ENCODE assay signal across 25 cellular contexts in the genomic region with DNA sequence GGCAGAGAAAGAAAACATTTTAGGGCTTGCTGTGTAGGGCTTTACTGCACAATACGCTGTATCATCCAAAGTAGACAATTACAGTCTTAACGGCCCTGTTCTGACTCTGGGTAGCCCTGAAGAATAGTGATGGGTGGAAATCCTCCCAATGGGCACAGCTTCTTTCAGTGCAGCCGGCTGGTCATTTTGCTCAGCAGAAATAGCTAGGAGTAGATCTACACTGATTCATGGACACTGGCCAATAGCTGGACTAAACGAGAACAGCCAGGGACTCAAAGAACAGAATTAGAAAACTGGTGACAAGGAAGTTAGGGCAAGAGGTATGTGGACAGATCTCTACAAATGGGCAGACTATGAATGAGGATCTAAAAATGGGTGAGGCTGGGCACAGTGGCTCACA.
A peak's percentile ranks its signal among the peaks of the same experiment; 100 is the strongest.
DNase-seq lines count a peak whose midpoint lies in the region; ATAC-seq, FAIRE-seq and TF ChIP-seq lines count a peak whose summit lies in the region.
"Had no signal": no experiment of that assay in that cellular context is flagged by ENCODE, and none has a peak within 500 bp of the region (broad histone marks: within the 10 kb centered on the region; RNA-seq: fewer than 3 reads in every experiment).

No MANE protein-coding gene starts in this region.

- no peak for FAIRE-seq in GM19239 (lab: Jason Lieb, UNC)
- FAIRE-seq: GM12892 had no signal

- H3K36me3 Mint-ChIP-seq in activated naive CD4-positive, alpha-beta T cell treated with anti-CD3 and anti-CD28 coated beads, Interleukin-2, amount 50 U/mL, for 72 hours = peaks cover 38 to 58% of the 10 kb centered on the region in 2 donors
- peaks cover 59% of the 10 kb centered on the region for H3K36me3 Mint-ChIP-seq in activated naive CD4-positive, alpha-beta T cell treated with anti-CD3 and anti-CD28 coated beads, Interleukin-2, amount 10 ng/mL, durations not matched to agents 7 days and 5 days
- H3K36me3 Mint-ChIP-seq in central memory CD8-positive, alpha-beta T cell (ENCODE audit: insufficient read depth) = peaks cover 35% of the 10 kb centered on the region

- no peak for TF ChIP-seq RAD21 in SK-N-SH (IDR thresholded peaks at IDR 0.05; ENCODE audit: low read length)

- no peak; the same call in 2 of the 3 replicates for ATAC-seq in SK-N-SH treated with all-trans-retinoic acid at 6 μM for 48 hours
- ATAC-seq in activated naive CD4-positive, alpha-beta T cell treated with anti-CD3 and anti-CD28 coated beads, Interleukin-2, amount 50 U/mL, for 72 hours = no peak
- no peak for ATAC-seq in central memory CD8-positive, alpha-beta T cell (replicated peaks; ENCODE audit: extremely low read depth, poor library complexity, severe bottlenecking)
- no peak for ATAC-seq in aorta (ENCODE audit: low FRiP score)

- intact Hi-C loops in aorta (cut with DNase I) = no loop called here

- H3K9me3 ChIP-seq in SK-N-SH = no peaks in the 10 kb centered on the region
- H3K9me3 ChIP-seq in osteoblast (ENCODE audit: low read depth, low read length) = no peaks in the 10 kb centered on the region
- no peaks in the 10 kb centered on the region for H3K9me3 ChIP-seq in aorta (ENCODE audit: control insufficient read depth, low read length)

- H3K36me3 ChIP-seq in SK-N-SH (replicated peaks in 1 of 2; ENCODE audit: control insufficient read depth in 1 of 2, insufficient read depth in 2 of 2, low read length in 1 of 2) (peaks cover 49 to 64% of the 10 kb centered on the region in 2 experiments), osteoblast (ENCODE audit: insufficient read depth, low read length) (peaks cover 70% of the 10 kb centered on the region), aorta (ENCODE audit: control insufficient read depth in 1 of 2, insufficient read depth in 2 of 2, low read length in 1 of 2) (peaks cover 3 to 24% of the 10 kb centered on the region in 2 donors)

- H3K79me2 ChIP-seq in SK-N-SH (ENCODE audit: insufficient read depth) (no peaks in the 10 kb centered on the region), osteoblast (ENCODE audit: insufficient read depth, low read length) (peaks cover 21% of the 10 kb centered on the region)

- 65% methylated on average over 4 of the region's 4 CpGs for WGBS in SK-N-SH (ENCODE audit: low lambda C conversion rate)
- WGBS in aorta, 2 donors = 61 to 63% methylated on average over 4 of the region's 4 CpGs

- DNase-seq in SK-N-SH = peak; percentile 41
- DNase-seq in activated naive CD4-positive, alpha-beta T cell treated with anti-CD3 and anti-CD28 coated beads, Interleukin-2, amount 50 U/mL, for 72 hours (ENCODE audit: low spot score in 2 of 2) = no peak
- no peak for DNase-seq in activated naive CD4-positive, alpha-beta T cell treated with anti-CD3 and anti-CD28 coated beads, Interleukin-2, amount 10 ng/mL, durations not matched to agents 7 days and 5 days
- DNase-seq in central memory CD8-positive, alpha-beta T cell (ENCODE audit: low spot score in 2 of 2) = no peak
- DNase-seq in osteoblast (ENCODE audit: insufficient read length, low spot score, missing footprints) = peak; percentile 69
- DNase-seq in aorta = no peak
- no peak for DNase-seq in GM19239 (ENCODE audit: insufficient read length, low spot score)
- DNase-seq: Calu3, DMS79 treated with DMSO at 0.1 percent for 48 hours, Karpas-422, NCI-H1092 treated with DMSO at 0.1 percent for 48 hours, NCI-H1436, NCI-H187, NCI-H2081 treated with DMSO at 0.1 percent for 48 hours, NCI-H2171, NCI-H226, NCI-H510A, NCI-H69, RPMI8226, SHP77 had no signal

- TF ChIP-seq CTCF in SK-N-SH (IDR thresholded peaks at IDR 0.05) = no peak
- no peak for TF ChIP-seq CTCF in osteoblast (IDR thresholded peaks at IDR 0.05; ENCODE audit: extremely low read depth, low read depth, low read length)

- no peaks in the 10 kb centered on the region for H3K27me3 ChIP-seq in SK-N-SH (ENCODE audit: insufficient read depth)
- no peaks in the 10 kb centered on the region for H3K27me3 ChIP-seq in osteoblast (ENCODE audit: insufficient read depth, low read length)
- no peaks in the 10 kb centered on the region for H3K27me3 ChIP-seq in aorta (ENCODE audit: control insufficient read depth in 1 of 2, insufficient read depth in 2 of 2, low read length in 1 of 2)

- no peaks in the 10 kb centered on the region for H3K27me3 Mint-ChIP-seq in activated naive CD4-positive, alpha-beta T cell treated with anti-CD3 and anti-CD28 coated beads, Interleukin-2, amount 10 ng/mL, durations not matched to agents 7 days and 5 days
- H3K27me3 Mint-ChIP-seq in central memory CD8-positive, alpha-beta T cell = no peaks in the 10 kb centered on the region
- H3K27me3 Mint-ChIP-seq: B cell had no signal

- H3K4me1 Mint-ChIP-seq in activated naive CD4-positive, alpha-beta T cell treated with anti-CD3 and anti-CD28 coated beads, Interleukin-2, amount 10 ng/mL, durations not matched to agents 7 days and 5 days = no peaks in the 10 kb centered on the region
- H3K4me1 Mint-ChIP-seq in central memory CD8-positive, alpha-beta T cell = no peaks in the 10 kb centered on the region
- H3K4me1 Mint-ChIP-seq: B cell had no signal

- peaks cover 5 to 8% of the 10 kb centered on the region in 2 donors for H3K9me3 Mint-ChIP-seq in activated naive CD4-positive, alpha-beta T cell treated with anti-CD3 and anti-CD28 coated beads, Interleukin-2, amount 50 U/mL, for 72 hours
- H3K9me3 Mint-ChIP-seq in activated naive CD4-positive, alpha-beta T cell treated with anti-CD3 and anti-CD28 coated beads, Interleukin-2, amount 10 ng/mL, durations not matched to agents 7 days and 5 days = peaks cover 2% of the 10 kb centered on the region
- H3K9me3 Mint-ChIP-seq in central memory CD8-positive, alpha-beta T cell = no peaks in the 10 kb centered on the region

- no peak overlapping the region for H3K4me3 ChIP-seq in SK-N-SH (ENCODE audit: low read depth in 2 of 2, low read length in 1 of 2)
- H3K4me3 ChIP-seq in osteoblast (ENCODE audit: insufficient read depth, low read length) = no peak overlapping the region
- no peak overlapping the region for H3K4me3 ChIP-seq in aorta (ENCODE audit: low read length in 2 of 2)

- POLR2A ChIA-PET in SK-N-SH (lab: Yijun Ruan, JAX) = no interaction called here

- H3K27ac Mint-ChIP-seq in activated naive CD4-positive, alpha-beta T cell treated with anti-CD3 and anti-CD28 coated beads, Interleukin-2, amount 50 U/mL, for 72 hours = peak overlapping the region; percentile 48 to 58
- no peak overlapping the region for H3K27ac Mint-ChIP-seq in activated naive CD4-positive, alpha-beta T cell treated with anti-CD3 and anti-CD28 coated beads, Interleukin-2, amount 10 ng/mL, durations not matched to agents 7 days and 5 days
- peak overlapping the region; percentile 23 for H3K27ac Mint-ChIP-seq in central memory CD8-positive, alpha-beta T cell (ENCODE audit: low read depth)
- H3K27ac Mint-ChIP-seq: B cell had no signal

- no peak overlapping the region for H3K4me3 Mint-ChIP-seq in activated naive CD4-positive, alpha-beta T cell treated with anti-CD3 and anti-CD28 coated beads, Interleukin-2, amount 10 ng/mL, durations not matched to agents 7 days and 5 days
- H3K4me3 Mint-ChIP-seq in central memory CD8-positive, alpha-beta T cell = no peak overlapping the region
- H3K4me3 Mint-ChIP-seq: B cell had no signal

- H3K9ac ChIP-seq in SK-N-SH = no peak overlapping the region

- H3K9me2 ChIP-seq in SK-N-SH = no peaks in the 10 kb centered on the region

- H3K4me2 ChIP-seq in SK-N-SH (no peak overlapping the region), osteoblast (ENCODE audit: insufficient read depth, low read length) (no peak overlapping the region)

- H2AFZ ChIP-seq in SK-N-SH (ENCODE audit: low read depth) = no peak overlapping the region
- H2AFZ ChIP-seq in osteoblast (ENCODE audit: low read length) = no peak overlapping the region

- TF ChIP-seq EP300 in SK-N-SH (IDR thresholded peaks at IDR 0.05; ENCODE audit: borderline replicate concordance in 1 of 2, low read depth in 1 of 2, low read length in 1 of 2) = no peak

- peaks cover 5% of the 10 kb centered on the region for H3F3A ChIP-seq in SK-N-SH (replicated peaks; ENCODE audit: insufficient read depth)

- H4K20me1 ChIP-seq in SK-N-SH (ENCODE audit: insufficient read depth) = no peaks in the 10 kb centered on the region
- no peaks in the 10 kb centered on the region for H4K20me1 ChIP-seq in osteoblast (ENCODE audit: insufficient read depth, low read length)

- H3K4me1 ChIP-seq in SK-N-SH (ENCODE audit: control insufficient read depth in 1 of 2, insufficient read depth in 2 of 2, low read depth in 1 of 2, low read length in 1 of 2) = peaks cover 0 to 24% of the 10 kb centered on the region in 2 experiments; a peak in 2 of 4 replicates
- no peaks in the 10 kb centered on the region for H3K4me1 ChIP-seq in osteoblast (ENCODE audit: insufficient read depth, low read length)
- H3K4me1 ChIP-seq in aorta (ENCODE audit: control insufficient read depth in 1 of 2, insufficient read depth in 2 of 2, low read length in 2 of 2) = no peaks in the 10 kb centered on the region

- H3K27ac ChIP-seq in SK-N-SH (ENCODE audit: low read depth in 2 of 2, low read length in 1 of 2) (peak overlapping the region in 1 of 2 experiments; percentile 95; a peak in 2 of 4 replicates), osteoblast (ENCODE audit: low read depth, low read length) (no peak overlapping the region), aorta (ENCODE audit: low read depth in 1 of 2, low read length in 2 of 2) (no peak overlapping the region)
- H3K27ac ChIP-seq: 22Rv1, C4-2B had no signal

- CTCF ChIA-PET in SK-N-SH (lab: Yijun Ruan, JAX) = interaction anchor here (0.9 to 3.9 kb wide), 5 partner anchors 11 to 90 kb away, joined by 3 to 19 read pairs (median 6); no protein-coding TSS in a partner anchor
- CTCF ChIA-PET in activated naive CD4-positive, alpha-beta T cell treated with anti-CD3 and anti-CD28 coated beads, Interleukin-2, amount 10 ng/mL, durations not matched to agents 7 days and 5 days (lab: Charles Lee) = interaction anchor here (1.6 kb wide), 1 partner anchor 85 kb away, joined by 3 read pairs; no protein-coding TSS in a partner anchor

TF ChIP-seq in SK-N-SH, 30 proteins besides CTCF, POLR2A, EP300 and RAD21 (continues in another document):
- TF ChIP-seq NRF1 (IDR thresholded peaks at IDR 0.05; ENCODE audit: low read depth, low read length) (no peak), TCF12 (IDR thresholded peaks at IDR 0.05) (no peak), SIN3A (IDR thresholded peaks at IDR 0.05; ENCODE audit: borderline replicate concordance, low read depth, low read length) (no peak), FOXM1 (IDR thresholded peaks at IDR 0.05; ENCODE audit: low read depth) (no peak), GABPA (IDR thresholded peaks at IDR 0.05; ENCODE audit: low read depth) (no peak)

TF ChIP-seq in SK-N-SH treated with all-trans-retinoic acid at 6 μM for 48 hours, 23 proteins besides CTCF, POLR2A, EP300 and RAD21 (continues in another document):
- TF ChIP-seq ZNF70 (CRISPR knock-in tag; IDR thresholded peaks at IDR 0.05) (no peak), ZFP3 (CRISPR knock-in tag; IDR thresholded peaks at IDR 0.05) (no peak)

Comparison
In these comparisons a context has a peak if more than half of its experiments do, and no peak if none do; other contexts are left out.
1. DNase-seq: peak in SK-N-SH (single experiment) and osteoblast (single experiment); none in activated naive CD4-positive, alpha-beta T cell treated with anti-CD3 and anti-CD28 coated beads, Interleukin-2, amount 50 U/mL, for 72 hours (0 of 2), activated naive CD4-positive, alpha-beta T cell treated with anti-CD3 and anti-CD28 coated beads, Interleukin-2, amount 10 ng/mL, durations not matched to agents 7 days and 5 days (single experiment), central memory CD8-positive, alpha-beta T cell (0 of 2), aorta (0 of 2) and GM19239 (single experiment).